ENCODE assay signal across 8 cellular contexts in genomic region chr3:194688207-194688711, GRCh38. TPM values are rescaled to one million over a fixed set of nuclear protein-coding genes. Genes with fewer than 3 reads are reported as not detected.
DNase-seq lines count a peak whose midpoint lies in the region; ATAC-seq, FAIRE-seq and TF ChIP-seq lines count a peak whose summit lies in the region.

No MANE protein-coding gene starts in this region.

- no peaks in the 10 kb centered on the region for H3K9me3 ChIP-seq in HEK293 (ENCODE audit: control insufficient read depth, insufficient read depth, low read depth, low read length)
- H3K9me3 ChIP-seq in T-helper 17 cell (ENCODE audit: control insufficient read depth, low read length, poor library complexity, severe bottlenecking) = no peaks in the 10 kb centered on the region
- H3K9me3 ChIP-seq in pancreas = no peaks in the 10 kb centered on the region

- H3K27me3 Mint-ChIP-seq in T-helper 17 cell = no peaks in the 10 kb centered on the region

- H3K4me3 ChIP-seq in HEK293 (ENCODE audit: low read depth, low read length) (peak overlapping the region; percentile 59), fibroblast of pulmonary artery (replicated peaks; ENCODE audit: low read depth, low read length) (peak overlapping the region; percentile 90), pancreas (peak overlapping the region in 2 of 4 donors; percentile 40 to 45)

- 0 out of 2 replicates have a peak, but pooled peaks cover 4% of the 10 kb centered on the region for H3K4me1 ChIP-seq in HEK293 (ENCODE audit: control insufficient read depth, insufficient read depth, low read length)
- peaks cover 6 to 10% (median 10%) of the 10 kb centered on the region in 3 donors for H3K4me1 ChIP-seq in pancreas

- no peaks in the 10 kb centered on the region for H3K36me3 Mint-ChIP-seq in T-helper 17 cell (ENCODE audit: low read depth)

- H3K27ac Mint-ChIP-seq in T-helper 17 cell = peak overlapping the region; percentile 63

- DNase-seq in GM03348 (ENCODE audit: low spot score) (peak; percentile 40), T-helper 17 cell (no peak), fibroblast of pulmonary artery (ENCODE audit: low read depth) (peak; percentile 57), pancreas (peak in 1 of 6 donors; percentile 37)

- 24 to 26% methylated on average over 16 of the region's 16 CpGs for WGBS in pancreas, 2 donors

- intact Hi-C loops in pancreas (cut with DNase I) = loop anchor here in 1 of 3 donors (5.0 kb wide), 1 partner anchor 419 kb away; no protein-coding TSS in a partner anchor

- ATAC-seq in T-helper 17 cell (peak; percentile 33), pancreas (peak in 3 of 4 donors; percentile 17 to 29 (median 24)), GM21576 (IDR thresholded peaks at IDR 0.05; ENCODE audit: unreplicated experiment) (no peak), HG02870 (IDR thresholded peaks at IDR 0.05; ENCODE audit: unreplicated experiment) (no peak), HG03469 (IDR thresholded peaks at IDR 0.05; ENCODE audit: unreplicated experiment) (no peak)

- CTCF ChIA-PET in HEK293 (lab: Yijun Ruan, JAX) = interaction anchor here (1.0 to 2.0 kb wide), 2 partner anchors 55 to 418 kb away, joined by 3 to 5 read pairs; no protein-coding TSS in a partner anchor

- peaks cover 0 to 19% (median 0%) of the 10 kb centered on the region in 4 donors for H3K27me3 ChIP-seq in pancreas

- H3K36me3 ChIP-seq in HEK293 (ENCODE audit: control insufficient read depth in 2 of 2, insufficient read depth in 1 of 2, low read length in 2 of 2) (peaks cover 0 to 8% of the 10 kb centered on the region in 2 experiments; a peak in 1 of 3 replicates), pancreas (no peaks in the 10 kb centered on the region)

- no peak for FAIRE-seq in pancreas (lab: Jason Lieb, UNC)

- POLR2A ChIA-PET in HEK293 (lab: Yijun Ruan, JAX) = interaction anchor here (1.5 kb wide), 1 partner anchor 48 kb away, joined by 4 read pairs; no protein-coding TSS in a partner anchor

- peak overlapping the region; percentile 95 for H3K4me3 Mint-ChIP-seq in T-helper 17 cell

- peaks cover 33% of the 10 kb centered on the region for H3K4me1 Mint-ChIP-seq in T-helper 17 cell

- H3K27ac ChIP-seq in HEK293 (ENCODE audit: extremely low read depth, low read depth, low read length) = no peak overlapping the region
- H3K27ac ChIP-seq in pancreas = peak overlapping the region in 3 of 4 donors; percentile 6 to 47 (median 30)

- TF ChIP-seq CTCF in HEK293 (tag by site-specific recombination; IDR thresholded peaks at IDR 0.05) = no peak
- no peak for TF ChIP-seq CTCF in fibroblast of pulmonary artery (IDR thresholded peaks at IDR 0.05; ENCODE audit: low read length, missing control alignments)
- TF ChIP-seq CTCF in pancreas (IDR thresholded peaks at IDR 0.05) = no peak

TF ChIP-seq in HEK293, 187 proteins besides CTCF, POLR2A, EP300 and RAD21:
- no peak for TF ChIP-seq ZNF837 (tag by site-specific recombination; IDR thresholded peaks at IDR 0.05)
- TF ChIP-seq ZNF10 (tag by site-specific recombination; IDR thresholded peaks at IDR 0.05) = no peak
- TF ChIP-seq ZNF155 (tag by site-specific recombination; IDR thresholded peaks at IDR 0.05) = no peak
- 0 out of 2 replicates have a peak, but pooled peaks have one; percentile 22 for TF ChIP-seq TCF7L2 (IDR thresholded peaks at IDR 0.05; ENCODE audit: borderline replicate concordance, low read depth, low read length)
- TF ChIP-seq ZNF184 (tag by site-specific recombination; IDR thresholded peaks at IDR 0.05) = no peak
- TF ChIP-seq MZF1 (tag by site-specific recombination; IDR thresholded peaks at IDR 0.05; ENCODE audit: borderline replicate concordance) = no peak
- no peak for TF ChIP-seq RBAK (tag by site-specific recombination; IDR thresholded peaks at IDR 0.05)
- no peak for TF ChIP-seq GFI1B (tag by site-specific recombination; IDR thresholded peaks at IDR 0.05)

RNA-seq across cellular contexts. Expression of gene FAM43A, which starts 2.6 kb away (rescaled TPM):
- total RNA-seq in T-helper 17 cell = 1 to 10 TPM; 2.9 to 5.5 TPM
- total RNA-seq in pancreas = 1 to 10 TPM; 1.2 to 2.8 (median 1.5) TPM
- polyA plus RNA-seq in pancreas = 1 to 10 TPM; 1.9 to 2.0 TPM

RNA-seq across cellular contexts. Expression of gene LSG1, which starts 16.3 kb away (rescaled TPM):
- total RNA-seq in T-helper 17 cell (10 to 100 TPM; 42.0 to 52.6 TPM), pancreas (10 to 100 TPM; 11.3 to 14.6 (median 13.8) TPM)
- polyA plus RNA-seq in pancreas = 10 to 100 TPM; 11.5 to 47.1 TPM

RNA-seq across cellular contexts. Expression of gene TMEM44, which starts 55.0 kb away (rescaled TPM):
- total RNA-seq in T-helper 17 cell (under 1 TPM; 0.87 to 0.94 TPM), pancreas (10 to 100 TPM in 1 of 6 donors, 1 to 10 TPM in 5; 1.7 to 11.4 (median 2.8) TPM)
- polyA plus RNA-seq in pancreas = 10 to 100 TPM in 1 of 2 donors, 1 to 10 TPM in 1; 7.4 to 17.8 TPM

Comparison
In these comparisons a context has a peak if more than half of its experiments do, and no peak if none do; other contexts are left out.
1. DNase-seq: peak in GM03348 (single experiment) and fibroblast of pulmonary artery (single experiment); none in T-helper 17 cell (0 of 3).
2. ATAC-seq: peak in T-helper 17 cell (single experiment) and pancreas (3 of 4); none in GM21576 (single experiment), HG02870 (single experiment) and HG03469 (single experiment).